ENCODE assay signal across 19 cellular contexts in genomic region chr4:86809809-86810208, GRCh38. TPM values are rescaled to one million over a fixed set of nuclear protein-coding genes. Genes with fewer than 3 reads are reported as not detected.
DNase-seq lines count a peak whose midpoint lies in the region; FAIRE-seq and TF ChIP-seq lines count a peak whose summit lies in the region.
"Had no signal": no experiment of that assay in that cellular context is flagged by ENCODE, and none has a peak within 500 bp of the region (broad histone marks: within the 10 kb centered on the region; RNA-seq: fewer than 3 reads in every experiment).

No MANE protein-coding gene starts in this region.

- peak; percentile 4 for DNase-seq in activated CD4-positive, alpha-beta T cell treated with anti-CD3 and anti-CD28 coated beads, Interleukin-2, amount 10 ng/mL, durations not matched to agents 24 days and 14 days
- DNase-seq in activated CD4-positive, alpha-beta T cell treated with anti-CD3 and anti-CD28 coated beads for 1 hour, result no peak
- DNase-seq in GM12891 (ENCODE audit: insufficient read length, low spot score) (no peak), inferior parietal cortex (ENCODE audit: extremely low spot score) (no peak), NCI-H748 treated with DMSO at 0.1 percent for 48 hours (lab: John Stamatoyannopoulos, UW) (no peak), NCI-H1417 treated with DMSO at 0.1 percent for 48 hours (lab: John Stamatoyannopoulos, UW) (no peak)
- DNase-seq: 8988T; C1 segment of cervical spinal cord; Calu3; CD4-positive, alpha-beta memory T cell; COR-L47; DMS53; DND-41; GM23248; H7; HCEC 1CT had no signal

- no peaks in the 10 kb centered on the region for H3K9me3 Mint-ChIP-seq in activated CD4-positive, alpha-beta T cell treated with anti-CD3 and anti-CD28 coated beads, Interleukin-2, amount 10 ng/mL, durations not matched to agents 24 days and 14 days

- H3K27ac Mint-ChIP-seq in activated CD4-positive, alpha-beta T cell treated with anti-CD3 and anti-CD28 coated beads, Interleukin-2, amount 10 ng/mL, durations not matched to agents 24 days and 14 days, result no peak overlapping the region
- H3K27ac Mint-ChIP-seq: CD4-positive, alpha-beta memory T cell had no signal

- no peaks in the 10 kb centered on the region for H3K4me1 Mint-ChIP-seq in activated CD4-positive, alpha-beta T cell treated with anti-CD3 and anti-CD28 coated beads, Interleukin-2, amount 10 ng/mL, durations not matched to agents 24 days and 14 days
- H3K4me1 Mint-ChIP-seq: CD4-positive, alpha-beta memory T cell had no signal

- no peaks in the 10 kb centered on the region for H3K27me3 Mint-ChIP-seq in activated CD4-positive, alpha-beta T cell treated with anti-CD3 and anti-CD28 coated beads, Interleukin-2, amount 10 ng/mL, durations not matched to agents 24 days and 14 days
- H3K27me3 Mint-ChIP-seq: CD4-positive, alpha-beta memory T cell had no signal

- intact Hi-C loops in activated CD4-positive, alpha-beta T cell treated with anti-CD3 and anti-CD28 coated beads, Interleukin-2, amount 10 ng/mL, durations not matched to agents 24 days and 14 days (cut with micrococcal nuclease), result no loop called here

- no peak overlapping the region for H3K4me3 Mint-ChIP-seq in activated CD4-positive, alpha-beta T cell treated with anti-CD3 and anti-CD28 coated beads, Interleukin-2, amount 10 ng/mL, durations not matched to agents 24 days and 14 days
- H3K4me3 Mint-ChIP-seq: CD4-positive, alpha-beta memory T cell had no signal

- FAIRE-seq in GM12891 (lab: Jason Lieb, UNC) (peak; percentile 28), endometrium (lab: Jason Lieb, UNC) (peak; percentile 15)
- FAIRE-seq: GM19239, H1 had no signal

- TF ChIP-seq POLR2A in GM12891 (IDR thresholded peaks at IDR 0.05; ENCODE audit: low read depth, low read length), result no peak

- no peaks in the 10 kb centered on the region for H3K36me3 Mint-ChIP-seq in activated CD4-positive, alpha-beta T cell treated with anti-CD3 and anti-CD28 coated beads, Interleukin-2, amount 10 ng/mL, durations not matched to agents 24 days and 14 days (ENCODE audit: low read depth)

TF ChIP-seq in GM12891, 5 proteins besides CTCF, POLR2A, EP300 and RAD21:
- TF ChIP-seq POLR2AphosphoS5 (IDR thresholded peaks at IDR 0.05; ENCODE audit: low read depth, low read length), result no peak
- TF ChIP-seq PAX5 (IDR thresholded peaks at IDR 0.05; ENCODE audit: insufficient read depth, low read length, severe bottlenecking), result no peak
- TF ChIP-seq POU2F2 (IDR thresholded peaks at IDR 0.05; ENCODE audit: low read depth, low read length), result no peak
- no peak for TF ChIP-seq SPI1 (IDR thresholded peaks at IDR 0.05; ENCODE audit: low read depth, low read length)
- no peak for TF ChIP-seq TAF1 (IDR thresholded peaks at IDR 0.05; ENCODE audit: low read depth, low read length)

RNA-seq across cellular contexts. Expression of gene SLC10A6, which starts 39.4 kb away (rescaled TPM):
- total RNA-seq in activated CD4-positive, alpha-beta T cell treated with anti-CD3 and anti-CD28 coated beads, Interleukin-2, amount 10 ng/mL, durations not matched to agents 24 days and 14 days, result not detected in 2 replicates
- not detected for polyA plus RNA-seq in GM12891 (2012; ENCODE audit: low read depth, missing spikeins)
- total RNA-seq: Calu3; CD4-positive, alpha-beta memory T cell; GM23248; H1; H7 had no signal
- polyA plus RNA-seq: CD4-positive, alpha-beta memory T cell; GM23248; H1 had no signal
